ENCODE assay signal across 9 cellular contexts in the genomic region with DNA sequence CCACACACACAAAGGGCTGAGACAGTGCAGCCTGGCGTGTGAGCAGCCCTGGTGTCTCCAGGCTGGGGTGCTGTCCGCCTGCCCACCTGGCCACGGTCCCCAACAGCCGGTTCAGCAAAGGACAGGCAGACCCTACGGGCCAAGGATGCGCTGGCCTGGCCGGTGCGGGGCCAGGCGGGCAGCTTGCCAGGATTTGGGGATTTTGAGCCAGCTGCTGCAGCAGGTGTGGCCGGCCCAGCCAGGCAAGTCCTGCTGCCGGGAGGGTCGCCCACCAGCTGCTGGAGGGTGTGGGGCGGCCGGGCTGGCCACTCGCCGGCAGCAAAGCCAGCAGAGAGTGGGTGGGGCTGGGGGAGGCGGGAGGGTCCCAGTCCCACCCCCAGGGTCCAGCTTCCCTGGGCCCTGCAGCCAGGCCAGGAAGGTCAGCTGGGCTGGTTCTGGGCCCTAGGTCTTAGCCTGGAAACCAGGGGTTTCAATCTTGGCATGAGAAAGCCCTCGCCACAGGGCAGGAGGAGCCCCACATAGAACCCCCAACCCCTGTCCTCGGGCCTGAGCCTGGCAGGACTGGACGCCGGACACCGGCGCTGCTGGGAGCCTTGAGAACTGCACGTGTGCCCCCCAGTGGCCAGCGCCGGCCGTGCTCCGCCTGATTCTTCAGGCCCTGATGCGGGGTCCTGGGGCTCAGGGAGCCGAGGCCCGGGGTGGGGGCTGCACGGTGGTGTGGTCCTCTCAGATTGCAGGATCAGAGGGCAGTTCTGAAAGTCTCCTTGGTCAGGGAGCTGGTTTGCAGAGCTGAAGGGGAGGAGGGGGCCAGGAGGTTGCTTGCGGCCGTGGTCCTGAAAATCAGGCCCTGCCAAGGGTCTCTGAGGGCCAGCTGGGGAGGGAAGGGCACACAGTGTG. TPM values are rescaled to one million over a fixed set of nuclear protein-coding genes. Genes with fewer than 3 reads are reported as not detected.
DNase-seq lines count a peak whose midpoint lies in the region; ATAC-seq, FAIRE-seq and TF ChIP-seq lines count a peak whose summit lies in the region.
"Had no signal": no experiment of that assay in that cellular context is flagged by ENCODE, and none has a peak within 500 bp of the region (broad histone marks: within the 10 kb centered on the region; RNA-seq: fewer than 3 reads in every experiment).

No MANE protein-coding gene starts in this region.

- no peaks in the 10 kb centered on the region for H3K9me1 ChIP-seq in keratinocyte (ENCODE audit: control insufficient read depth, extremely low read depth, insufficient read depth, low read length)

- no peaks in the 10 kb centered on the region for H3K79me2 ChIP-seq in keratinocyte (ENCODE audit: control insufficient read depth, insufficient read depth, low read length)

- H3K4me3 ChIP-seq in brain microvascular endothelial cell (ENCODE audit: low read depth, low read length) (no peak overlapping the region), keratinocyte (ENCODE audit: control insufficient read depth in 2 of 3, extremely low read depth in 1 of 3, insufficient read depth in 2 of 3, low read depth in 1 of 3, low read length in 3 of 3) (no peak overlapping the region)

- H3K27ac ChIP-seq in brain microvascular endothelial cell = no peak overlapping the region
- no peak overlapping the region for H3K27ac ChIP-seq in keratinocyte (ENCODE audit: control insufficient read depth, insufficient read depth, low read length)

- no peak overlapping the region for H3K4me2 ChIP-seq in keratinocyte (ENCODE audit: control insufficient read depth, extremely low read depth, insufficient read depth, low read depth, low read length)

- H3K27me3 ChIP-seq in brain microvascular endothelial cell (replicated peaks) = no peaks in the 10 kb centered on the region
- H3K27me3 ChIP-seq in keratinocyte (ENCODE audit: control insufficient read depth, extremely low read depth, insufficient read depth, low read length) = no peaks in the 10 kb centered on the region

- peak; percentile 74 for DNase-seq in activated effector memory CD4-positive, alpha-beta T cell treated with anti-CD3 and anti-CD28 coated beads, Interleukin-2, amount 50 U/mL, for 16 hours
- DNase-seq in activated effector memory CD4-positive, alpha-beta T cell treated with Interleukin-2 at 50 U/mL for 16 hours = no peak
- DNase-seq in RCC 7860 (ENCODE audit: low spot score) (peak; percentile 4), brain microvascular endothelial cell (no peak), keratinocyte (ENCODE audit: low read depth, low spot score) (no peak)
- peak in 2 of 3 experiments; percentile 15 to 23 for DNase-seq in stimulated activated CD4-positive, alpha-beta T cell treated with anti-CD3 and anti-CD28 coated beads, TNF-alpha, amount 100 ng/mL, for 4 hours (ENCODE audit: low read depth in 3 of 3)
- DNase-seq in effector CD8-positive, alpha-beta T cell (lab: John Stamatoyannopoulos, UW) = no peak

- no peaks in the 10 kb centered on the region for H4K20me1 ChIP-seq in keratinocyte (ENCODE audit: control insufficient read depth, extremely low read depth, insufficient read depth, low read length)

- TF ChIP-seq CTCF in brain microvascular endothelial cell (IDR thresholded peaks at IDR 0.05; ENCODE audit: low read depth, low read length, missing control alignments) (peak; percentile 84), keratinocyte (optimal IDR thresholded peaks at IDR 0.05 in 1 of 3, IDR thresholded peaks at IDR 0.05 in 1 of 3, conservative IDR thresholded peaks at IDR 0.05 in 1 of 3; ENCODE audit: extremely low read depth in 1 of 3, insufficient read depth in 2 of 3, low read length in 3 of 3) (peak; percentile 50 to 88 (median 80))

- H3K9ac ChIP-seq in keratinocyte (ENCODE audit: control insufficient read depth, extremely low read depth, insufficient read depth, low read length) = no peak overlapping the region

- H2AFZ ChIP-seq in keratinocyte (ENCODE audit: control insufficient read depth, low read length) = no peak overlapping the region

- in situ Hi-C loops in brain microvascular endothelial cell (cut with HindIII; ENCODE audit: low pct_ligation_motif_present, low sequenced_read_pairs) = no loop called here

- no peak for ATAC-seq in HG02973 (IDR thresholded peaks at IDR 0.05; ENCODE audit: unreplicated experiment)

- dilution Hi-C loops in keratinocyte (cut with MboI; ENCODE audit: extremely low pct_ligation_motif_present, low sequenced_read_pairs) = no loop called here

- no peaks in the 10 kb centered on the region for H3K36me3 ChIP-seq in brain microvascular endothelial cell (replicated peaks)
- H3K36me3 ChIP-seq in keratinocyte (ENCODE audit: control insufficient read depth in 2 of 2, extremely low read depth in 1 of 2, insufficient read depth in 2 of 2, low read length in 2 of 2) = no peaks in the 10 kb centered on the region

- H3K4me1 ChIP-seq in keratinocyte (ENCODE audit: control insufficient read depth, extremely low read depth, insufficient read depth, low read length) = no peaks in the 10 kb centered on the region

- FAIRE-seq in RCC 7860 (lab: Jason Lieb, UNC) = no peak
- FAIRE-seq in keratinocyte (lab: Jason Lieb, UNC) = no peak

- H3K9me3 ChIP-seq in keratinocyte (ENCODE audit: control insufficient read depth, low read depth, low read length) = no peaks in the 10 kb centered on the region

RNA-seq across cellular contexts. Expression of gene SSTR5, which starts 17.6 kb away (rescaled TPM):
- not detected in 3 replicates for polyA plus RNA-seq in keratinocyte
- not detected for polyA plus RNA-seq in keratinocyte (2011; ENCODE audit: low read depth)
- not detected in 2 replicates for polyA plus RNA-seq in keratinocyte (2011; cell fraction: cytosol; rRNA removed)
- not detected in 2 replicates for polyA plus RNA-seq in keratinocyte (2011; cell fraction: nucleus; rRNA removed)
- not detected in 2 replicates for polyA plus RNA-seq in keratinocyte (2012; ENCODE audit: low replicate concordance)
- not detected in 3 replicates for polyA minus RNA-seq in keratinocyte
- polyA minus RNA-seq in keratinocyte (2011; cell fraction: cytosol; rRNA and poly(A)+ RNA removed) = not detected
- not detected in 2 replicates for polyA minus RNA-seq in keratinocyte (2011; cell fraction: nucleus; rRNA and poly(A)+ RNA removed)

RNA-seq across cellular contexts. Expression of gene C1QTNF8, which starts 41.1 kb away (rescaled TPM):
- not detected in 3 replicates for polyA plus RNA-seq in keratinocyte
- not detected for polyA plus RNA-seq in keratinocyte (2011; ENCODE audit: low read depth)
- not detected in 2 replicates for polyA plus RNA-seq in keratinocyte (2011; cell fraction: cytosol; rRNA removed)
- not detected in 2 replicates for polyA plus RNA-seq in keratinocyte (2011; cell fraction: nucleus; rRNA removed)
- polyA plus RNA-seq in keratinocyte (2012; ENCODE audit: low replicate concordance) = not detected in 2 replicates
- polyA minus RNA-seq in keratinocyte = not detected in 3 replicates
- not detected for polyA minus RNA-seq in keratinocyte (2011; cell fraction: cytosol; rRNA and poly(A)+ RNA removed)
- polyA minus RNA-seq in keratinocyte (2011; cell fraction: nucleus; rRNA and poly(A)+ RNA removed) = not detected in 2 replicates
- polyA plus RNA-seq: urinary bladder had no signal

Comparison
In these comparisons a context has a peak if more than half of its experiments do, and no peak if none do; other contexts are left out.
1. DNase-seq: peak in activated effector memory CD4-positive, alpha-beta T cell treated with anti-CD3 and anti-CD28 coated beads, Interleukin-2, amount 50 U/mL, for 16 hours (single experiment), RCC 7860 (single experiment) and stimulated activated CD4-positive, alpha-beta T cell treated with anti-CD3 and anti-CD28 coated beads, TNF-alpha, amount 100 ng/mL, for 4 hours (2 of 3); none in activated effector memory CD4-positive, alpha-beta T cell treated with Interleukin-2 at 50 U/mL for 16 hours (single experiment), brain microvascular endothelial cell (single experiment), keratinocyte (single experiment) and effector CD8-positive, alpha-beta T cell (single experiment).